ENCODE assay signal across 8 cellular contexts in the genomic region with DNA sequence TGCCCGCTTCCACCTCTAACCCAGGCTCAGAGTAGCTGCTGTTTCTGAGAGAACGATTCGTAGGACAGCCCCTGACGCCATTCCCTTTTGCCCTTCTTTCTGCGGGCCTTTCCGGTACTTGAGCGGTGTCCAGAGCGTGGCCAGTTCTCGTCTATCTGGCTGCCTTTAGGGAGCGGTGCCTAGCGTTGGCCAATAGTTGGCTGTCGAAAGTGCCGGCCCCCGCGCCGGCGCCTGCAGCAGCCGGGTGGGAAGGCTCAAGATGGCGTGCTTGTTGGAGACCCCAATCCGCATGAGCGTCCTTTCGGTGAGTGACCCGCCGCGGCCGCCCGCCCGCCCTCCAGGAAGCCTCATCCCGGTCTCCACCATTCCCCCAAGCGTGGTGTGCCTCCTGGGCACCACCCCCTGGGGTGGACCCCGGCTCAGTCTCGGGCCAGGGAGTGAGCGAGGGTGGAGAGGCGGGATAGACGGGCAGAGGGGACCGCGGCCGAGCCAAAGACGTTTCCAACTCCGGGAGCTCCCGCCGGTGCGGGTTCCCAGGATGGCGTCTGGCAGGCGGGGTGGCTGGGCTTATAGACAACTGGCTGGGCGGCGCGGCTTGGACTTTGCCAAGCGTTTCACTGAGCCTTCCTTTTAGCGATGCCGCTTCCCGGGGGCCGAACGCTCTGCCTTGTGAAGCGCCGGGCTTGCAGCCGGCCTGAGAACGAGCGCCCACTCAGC. TPM values are rescaled to one million over a fixed set of nuclear protein-coding genes. Genes with fewer than 3 reads are reported as not detected.
DNase-seq lines count a peak whose midpoint lies in the region; ATAC-seq and TF ChIP-seq lines count a peak whose summit lies in the region.

A gene with protein sequence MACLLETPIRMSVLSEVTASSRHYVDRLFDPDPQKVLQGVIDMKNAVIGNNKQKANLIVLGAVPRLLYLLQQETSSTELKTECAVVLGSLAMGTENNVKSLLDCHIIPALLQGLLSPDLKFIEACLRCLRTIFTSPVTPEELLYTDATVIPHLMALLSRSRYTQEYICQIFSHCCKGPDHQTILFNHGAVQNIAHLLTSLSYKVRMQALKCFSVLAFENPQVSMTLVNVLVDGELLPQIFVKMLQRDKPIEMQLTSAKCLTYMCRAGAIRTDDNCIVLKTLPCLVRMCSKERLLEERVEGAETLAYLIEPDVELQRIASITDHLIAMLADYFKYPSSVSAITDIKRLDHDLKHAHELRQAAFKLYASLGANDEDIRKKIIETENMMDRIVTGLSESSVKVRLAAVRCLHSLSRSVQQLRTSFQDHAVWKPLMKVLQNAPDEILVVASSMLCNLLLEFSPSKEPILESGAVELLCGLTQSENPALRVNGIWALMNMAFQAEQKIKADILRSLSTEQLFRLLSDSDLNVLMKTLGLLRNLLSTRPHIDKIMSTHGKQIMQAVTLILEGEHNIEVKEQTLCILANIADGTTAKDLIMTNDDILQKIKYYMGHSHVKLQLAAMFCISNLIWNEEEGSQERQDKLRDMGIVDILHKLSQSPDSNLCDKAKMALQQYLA (plus strand): TSS at position 6 of the 717 bp plus-strand sequence. CDS start 254 bp downstream, at position 260.

- H3K9me3 ChIP-seq in endodermal cell (ENCODE audit: control insufficient read depth, low read length) = peaks cover 6% of the 10 kb centered on the region
- no peaks in the 10 kb centered on the region for H3K9me3 ChIP-seq in testis

- 0% methylated on average over 16 to 59 of the region's 59 CpGs for WGBS in endodermal cell (ENCODE audit: insufficient coverage in 1 of 2, insufficient read length in 1 of 2), 2 experiments
- WGBS in testis, 2 donors = 0% methylated on average over 25 to 57 of the region's 59 CpGs

- peaks cover 28% of the 10 kb centered on the region for H3K27me3 ChIP-seq in endodermal cell (ENCODE audit: control insufficient read depth, insufficient read depth, low read length, poor library complexity, severe bottlenecking)
- H3K27me3 ChIP-seq in testis = no peaks in the 10 kb centered on the region

- DNase-seq in A172 (ENCODE audit: low spot score) = peak; percentile 84
- peak; percentile 90 for DNase-seq in NCI-H1105 treated with DMSO at 0.1 percent for 48 hours (lab: John Stamatoyannopoulos, UW)
- peak; percentile 6 to 30 for DNase-seq in activated CD4-positive, alpha-beta T cell treated with anti-CD3 and anti-CD28 coated beads for 4 hours
- DNase-seq in endodermal cell = peak; percentile 90
- DNase-seq in mesenteric fat pad (ENCODE audit: low spot score) = peak; percentile 91
- DNase-seq in testis = peak; percentile 61

- no peaks in the 10 kb centered on the region for H3K9me3 Mint-ChIP-seq in endodermal cell

- H3K4me3 ChIP-seq in endodermal cell (ENCODE audit: low read length) (peak within 1 kb of the TSS; percentile 89), testis (peak within 1 kb of the TSS; percentile 81 to 91)

- peaks cover 19% of the 10 kb centered on the region for H3K4me1 Mint-ChIP-seq in endodermal cell

- peaks cover 17% of the 10 kb centered on the region for H3K36me3 Mint-ChIP-seq in endodermal cell (ENCODE audit: low read depth)

- ATAC-seq in HG02588 (IDR thresholded peaks at IDR 0.05; ENCODE audit: unreplicated experiment) = peak; percentile 60

- TF ChIP-seq POLR2A in GM10847 (IDR thresholded peaks at IDR 0.05; ENCODE audit: extremely low read depth, insufficient read length) (peak; percentile 47), testis (IDR thresholded peaks at IDR 0.05) (no peak)

- H3K36me3 ChIP-seq in endodermal cell (ENCODE audit: control insufficient read depth, insufficient read depth, low read length) (peaks cover 16% of the 10 kb centered on the region), testis (ENCODE audit: low read depth, missing control alignments) (no peaks in the 10 kb centered on the region)

- H3K4me3 Mint-ChIP-seq in endodermal cell = peak within 1 kb of the TSS; percentile 88

- intact Hi-C loops in testis (cut with DNase I; ENCODE audit: low total_unique reads) = no loop called here

- H3K27ac Mint-ChIP-seq in endodermal cell = peak within 1 kb of the TSS; percentile 100

- TF ChIP-seq CTCF in endodermal cell (conservative IDR thresholded peaks at IDR 0.05) (no peak), testis (IDR thresholded peaks at IDR 0.05) (no peak)

- no peaks in the 10 kb centered on the region for H3K4me1 ChIP-seq in endodermal cell (ENCODE audit: control insufficient read depth, insufficient read depth, low read length)
- peaks cover 4% of the 10 kb centered on the region for H3K4me1 ChIP-seq in testis

- H3K27ac ChIP-seq in endodermal cell (ENCODE audit: low read depth, low read length) (peak within 1 kb of the TSS; percentile 94), testis (peak within 1 kb of the TSS; percentile 92 to 95)

- H3K27me3 Mint-ChIP-seq in endodermal cell (ENCODE audit: insufficient read depth) = peaks cover 32% of the 10 kb centered on the region

- peak within 1 kb of the TSS; percentile 73 for H3K9ac ChIP-seq in endodermal cell (ENCODE audit: extremely low read depth, low read length, poor library complexity, severe bottlenecking)

RNA-seq across cellular contexts. Expression of the gene that starts here (rescaled TPM):
- 45.7 and 65.1 TPM in 2 replicates for total RNA-seq in A172 (2014; rRNA removed; shearing (Covaris generic))
- 10 to 100 TPM; 58.6 to 60.4 TPM for total RNA-seq in endodermal cell
- polyA plus RNA-seq in endodermal cell (2013, experiment 1 of 2) = 45.0 TPM
- polyA plus RNA-seq in endodermal cell (2013, experiment 2 of 2) = 44.9 TPM
- total RNA-seq in mesenteric fat pad = 102 TPM
- total RNA-seq in testis = 10 to 100 TPM; 53.4 to 57.2 TPM
- polyA plus RNA-seq in testis (ENCODE audit: insufficient read depth, low read depth, low replicate concordance) = 39.5 TPM

Comparison
In these comparisons a context has a peak if more than half of its experiments do, and no peak if none do; other contexts are left out.
1. Peak in every context shown above with its lines: DNase-seq, ATAC-seq, H3K4me3 ChIP-seq and H3K27ac ChIP-seq.
2. DNase-seq: peak in every context shown above with its lines; median percentile 91 in mesenteric fat pad; 90 in NCI-H1105 treated with DMSO at 0.1 percent for 48 hours; 90 in endodermal cell; 84 in A172; 61 in testis; 18 in activated CD4-positive, alpha-beta T cell treated with anti-CD3 and anti-CD28 coated beads for 4 hours.